ENCODE assay signal across 8 cellular contexts in genomic region chr14:68785817-68786490, GRCh38. TPM values are rescaled to one million over a fixed set of nuclear protein-coding genes. Genes with fewer than 3 reads are reported as not detected.
A peak's percentile ranks its signal among the peaks of the same experiment; 100 is the strongest.
DNase-seq lines count a peak whose midpoint lies in the region; ATAC-seq, FAIRE-seq and TF ChIP-seq lines count a peak whose summit lies in the region.

No MANE protein-coding gene starts in this region.

- no peak for TF ChIP-seq CTCF in esophagus muscularis mucosa (IDR thresholded peaks at IDR 0.05)
- no peak for TF ChIP-seq CTCF in pancreas (IDR thresholded peaks at IDR 0.05)

- H3K27me3 ChIP-seq in esophagus muscularis mucosa (no peaks in the 10 kb centered on the region), pancreas (no peaks in the 10 kb centered on the region)

- no peak for TF ChIP-seq EP300 in esophagus muscularis mucosa (IDR thresholded peaks at IDR 0.05)

- peak; percentile 0 to 6 (median 3) for ATAC-seq in pancreas

- H3K4me1 Mint-ChIP-seq in activated CD4-positive, alpha-beta T cell treated with anti-CD3 and anti-CD28 coated beads, Interleukin-2, amount 10 ng/mL, durations not matched to agents 24 days and 14 days: peaks cover 80% of the 10 kb centered on the region

- H3K27me3 Mint-ChIP-seq in activated CD4-positive, alpha-beta T cell treated with anti-CD3 and anti-CD28 coated beads, Interleukin-2, amount 10 ng/mL, durations not matched to agents 24 days and 14 days: no peaks in the 10 kb centered on the region

- 73% methylated on average over 4 of the region's 4 CpGs for WGBS in esophagus muscularis mucosa
- 28 to 33% methylated on average over 4 of the region's 4 CpGs for WGBS in pancreas, 2 donors

- H3K9me3 ChIP-seq in esophagus muscularis mucosa (no peaks in the 10 kb centered on the region), pancreas (no peaks in the 10 kb centered on the region)

- H3K36me3 ChIP-seq in esophagus muscularis mucosa (peaks cover 9 to 43% (median 31%) of the 10 kb centered on the region in 4 donors), pancreas (peaks cover 0 to 24% (median 22%) of the 10 kb centered on the region in 3 donors)

- H3K4me3 Mint-ChIP-seq in activated CD4-positive, alpha-beta T cell treated with anti-CD3 and anti-CD28 coated beads, Interleukin-2, amount 10 ng/mL, durations not matched to agents 24 days and 14 days: peak overlapping the region; percentile 80

- H3K4me1 ChIP-seq in esophagus muscularis mucosa (peaks cover 23 to 71% (median 58%) of the 10 kb centered on the region in 4 donors), pancreas (peaks cover 45 to 54% (median 51%) of the 10 kb centered on the region in 3 donors)

- no peak overlapping the region for H3K4me3 ChIP-seq in esophagus muscularis mucosa
- H3K4me3 ChIP-seq in pancreas: no peak overlapping the region

- H3K36me3 Mint-ChIP-seq in activated CD4-positive, alpha-beta T cell treated with anti-CD3 and anti-CD28 coated beads, Interleukin-2, amount 10 ng/mL, durations not matched to agents 24 days and 14 days (ENCODE audit: low read depth): peaks cover 50% of the 10 kb centered on the region

- H3K9me3 Mint-ChIP-seq in activated CD4-positive, alpha-beta T cell treated with anti-CD3 and anti-CD28 coated beads, Interleukin-2, amount 10 ng/mL, durations not matched to agents 24 days and 14 days: no peaks in the 10 kb centered on the region

- intact Hi-C loops in activated CD4-positive, alpha-beta T cell treated with anti-CD3 and anti-CD28 coated beads, Interleukin-2, amount 10 ng/mL, durations not matched to agents 24 days and 14 days (cut with micrococcal nuclease): no loop called here
- intact Hi-C loops in esophagus muscularis mucosa (cut with DNase I) (loop anchor here (5.0 to 10.0 kb wide), 2 partner anchors 104 to 641 kb away; no protein-coding TSS in a partner anchor), pancreas (cut with DNase I) (loop anchor here in 2 of 3 donors (5.0 to 10.0 kb wide), 3 partner anchors 261 to 541 kb away; no protein-coding TSS in a partner anchor)

- no peak for DNase-seq in GM18507 (ENCODE audit: extremely low spot score, insufficient read length, low read depth)
- DNase-seq in activated CD4-positive, alpha-beta T cell treated with anti-CD3 and anti-CD28 coated beads, Interleukin-2, amount 10 ng/mL, durations not matched to agents 24 days and 14 days: peak; percentile 79
- peak; percentile 91 for DNase-seq in esophagus muscularis mucosa (ENCODE audit: extremely low spot score)
- peak in 3 of 6 donors; percentile 51 to 66 (median 53) for DNase-seq in pancreas
- no peak for DNase-seq in SIG-M5 (lab: John Stamatoyannopoulos, UW)
- DNase-seq in COLO829 (ENCODE audit: low spot score): no peak
- no peak for DNase-seq in NCI-H1048 (lab: John Stamatoyannopoulos, UW)
- DNase-seq in SKM-1 treated with dmso at 0.1 percent for 144 hours (lab: John Stamatoyannopoulos, UW; ENCODE audit: unreplicated experiment): no peak

- H3K27ac ChIP-seq in esophagus muscularis mucosa (replicated peaks in 1 of 4) (peak overlapping the region; percentile 99 to 100 (median 100)), pancreas (peak overlapping the region; percentile 92 to 100 (median 97))

- FAIRE-seq in GM18507 (lab: Jason Lieb, UNC) (peak; percentile 78), pancreas (lab: Jason Lieb, UNC) (no peak)

- H3K27ac Mint-ChIP-seq in activated CD4-positive, alpha-beta T cell treated with anti-CD3 and anti-CD28 coated beads, Interleukin-2, amount 10 ng/mL, durations not matched to agents 24 days and 14 days: peak overlapping the region; percentile 88

- TF ChIP-seq POLR2A in esophagus muscularis mucosa (IDR thresholded peaks at IDR 0.05; ENCODE audit: low read depth): no peak

RNA-seq across cellular contexts. Expression of gene ZFP36L1, which starts 6.9 kb away (rescaled TPM):
- 106 TPM in 2 replicates for total RNA-seq in activated CD4-positive, alpha-beta T cell treated with anti-CD3 and anti-CD28 coated beads, Interleukin-2, amount 10 ng/mL, durations not matched to agents 24 days and 14 days
- 100 to 1,000 TPM; 191 to 704 (median 444) TPM for total RNA-seq in esophagus muscularis mucosa
- total RNA-seq in pancreas: 100 to 1,000 TPM; 121 to 310 (median 212) TPM
- polyA plus RNA-seq in pancreas: 100 to 1,000 TPM in 1 of 2 donors, 10 to 100 TPM in 1; 63.7 to 150 TPM

Comparison
In these comparisons a context has a peak if more than half of its experiments do, and no peak if none do; other contexts are left out.
1. DNase-seq: peak in activated CD4-positive, alpha-beta T cell treated with anti-CD3 and anti-CD28 coated beads, Interleukin-2, amount 10 ng/mL, durations not matched to agents 24 days and 14 days (single experiment) and esophagus muscularis mucosa (single experiment); none in GM18507 (single experiment), SIG-M5 (single experiment), COLO829 (single experiment), NCI-H1048 (single experiment) and SKM-1 treated with dmso at 0.1 percent for 144 hours (single experiment).